In the genomic region with DNA sequence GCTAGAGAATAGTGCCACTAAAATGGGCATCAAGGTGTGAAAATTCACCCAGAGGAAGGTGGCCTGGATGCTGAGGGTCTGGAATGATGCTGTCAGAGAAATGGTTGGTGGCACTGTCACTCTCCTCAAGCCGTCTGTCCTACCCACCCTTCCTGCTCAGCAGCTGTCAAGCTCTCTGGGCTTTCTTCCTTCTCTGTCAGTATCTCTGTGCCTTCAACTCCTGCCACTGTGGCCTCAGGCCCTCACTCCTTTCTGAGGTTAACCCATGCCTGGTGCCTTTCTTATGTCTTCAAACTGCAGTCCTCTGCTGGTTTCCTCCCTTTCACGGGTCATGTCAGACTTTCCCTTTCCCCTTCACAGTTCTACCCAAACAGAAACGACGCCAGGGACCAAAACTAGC, we compare ENCODE assay signal across 22 cellular contexts. TPM values are rescaled to one million over a fixed set of nuclear protein-coding genes. Genes with fewer than 3 reads are reported as not detected.
DNase-seq lines count a peak whose midpoint lies in the region; ATAC-seq and TF ChIP-seq lines count a peak whose summit lies in the region.
"Had no signal": no experiment of that assay in that cellular context is flagged by ENCODE, and none has a peak within 500 bp of the region (broad histone marks: within the 10 kb centered on the region; RNA-seq: fewer than 3 reads in every experiment).

No MANE protein-coding gene starts in this region.

- peak overlapping the region; percentile 4; the same call in 1 of the 2 replicates for H3K4me3 ChIP-seq in OCI-LY3 (ENCODE audit: low read length)
- H3K4me3 ChIP-seq in right lobe of liver = no peak overlapping the region
- H3K4me3 ChIP-seq: esophagus muscularis mucosa, GM23338, Peyer's patch, thoracic aorta had no signal

- H4K20me1 ChIP-seq in OCI-LY3 (ENCODE audit: insufficient read depth, low read length) = no peaks in the 10 kb centered on the region

- H3K27me3 ChIP-seq in OCI-LY3 (ENCODE audit: low read depth, low read length) (peaks cover 4% of the 10 kb centered on the region; the same call in 1 of the 2 replicates), right lobe of liver (no peaks in the 10 kb centered on the region)

- H3K9me3 ChIP-seq in OCI-LY3 (ENCODE audit: insufficient read depth, low read length) = no peaks in the 10 kb centered on the region
- no peaks in the 10 kb centered on the region for H3K9me3 ChIP-seq in right lobe of liver
- H3K9me3 ChIP-seq: esophagus muscularis mucosa, Peyer's patch, thoracic aorta had no signal

- DNase-seq in T-helper 1 cell (no peak), right lobe of liver (no peak), kidney tubule cell (ENCODE audit: low spot score) (no peak)
- DNase-seq in effector CD8-positive, alpha-beta T cell (lab: John Stamatoyannopoulos, UW) = no peak
- DNase-seq: 8988T; activated gamma-delta T cell; glutamatergic neuron; mesendoderm; NCI-H2029; NCI-H69; Peyer's patch; right cardiac atrium; stimulated activated CD4-positive, alpha-beta T cell treated with anti-CD3 and anti-CD28 coated beads, Interleukin-1b, Interleukin-23, amount 100 ng/mL, for 48 hours had no signal

- intact Hi-C loops in right lobe of liver (cut with DNase I) = no loop called here

- H3K27ac Mint-ChIP-seq in T-helper 1 cell treated with Interleukin-12 subunit alpha and Interleukin-12 subunit beta and Interleukin-4 antibody, amounts not matched to agents 30 μg/mL and 1 μg/mL, for 36 hours = peak overlapping the region; percentile 1
- peak overlapping the region; percentile 69 for H3K27ac Mint-ChIP-seq in stimulated activated memory B cell treated with anti-CD40 and anti-IgM and Interleukin-4, amounts not matched to agents 10 μg/mL and 1 μg/mL and 100 μg/mL, for 72 hours
- H3K27ac Mint-ChIP-seq: dendritic cell treated with granulocyte-macrophage colony-stimulating factor and Interleukin-4, amounts not matched to agents 40 ng/mL and 50 ng/mL, for 4 days; GM23338 had no signal

- H3K9ac ChIP-seq in OCI-LY3 (ENCODE audit: low read length) = peak overlapping the region; percentile 52

- H3K4me2 ChIP-seq in OCI-LY3 (ENCODE audit: low read length) = peak overlapping the region; percentile 54
- H3K4me2 ChIP-seq: GM23338 had no signal

- H3K27ac ChIP-seq in OCI-LY3 (ENCODE audit: low read length) (peak overlapping the region; percentile 88), right lobe of liver (no peak overlapping the region)
- H3K27ac ChIP-seq: esophagus muscularis mucosa, Peyer's patch, thoracic aorta had no signal

- H3K4me1 ChIP-seq in OCI-LY3 (ENCODE audit: low read length) = peaks cover 52% of the 10 kb centered on the region
- H3K4me1 ChIP-seq in right lobe of liver = peaks cover 0 to 39% (median 5%) of the 10 kb centered on the region in 4 donors

- no peaks in the 10 kb centered on the region for H3K9me3 Mint-ChIP-seq in T-helper 1 cell treated with Interleukin-12 subunit alpha and Interleukin-12 subunit beta and Interleukin-4 antibody, amounts not matched to agents 30 μg/mL and 1 μg/mL, for 36 hours
- H3K9me3 Mint-ChIP-seq in stimulated activated memory B cell treated with anti-CD40 and anti-IgM and Interleukin-4, amounts not matched to agents 10 μg/mL and 1 μg/mL and 100 μg/mL, for 72 hours = no peaks in the 10 kb centered on the region
- H3K9me3 Mint-ChIP-seq: CD4-positive, CD25-positive, alpha-beta regulatory T cell; dendritic cell treated with granulocyte-macrophage colony-stimulating factor and Interleukin-4, amounts not matched to agents 40 ng/mL and 50 ng/mL, for 4 days had no signal

- no peak for TF ChIP-seq CTCF in OCI-LY3 (IDR thresholded peaks at IDR 0.05; ENCODE audit: low read depth, low read length)
- TF ChIP-seq CTCF in right lobe of liver (IDR thresholded peaks at IDR 0.05) = no peak

- H3K4me3 Mint-ChIP-seq in T-helper 1 cell treated with Interleukin-12 subunit alpha and Interleukin-12 subunit beta and Interleukin-4 antibody, amounts not matched to agents 30 μg/mL and 1 μg/mL, for 36 hours = no peak overlapping the region
- H3K4me3 Mint-ChIP-seq in stimulated activated memory B cell treated with anti-CD40 and anti-IgM and Interleukin-4, amounts not matched to agents 10 μg/mL and 1 μg/mL and 100 μg/mL, for 72 hours = no peak overlapping the region
- H3K4me3 Mint-ChIP-seq: CD4-positive, CD25-positive, alpha-beta regulatory T cell; dendritic cell treated with granulocyte-macrophage colony-stimulating factor and Interleukin-4, amounts not matched to agents 40 ng/mL and 50 ng/mL, for 4 days; GM23338 had no signal

- H2AFZ ChIP-seq in OCI-LY3 (ENCODE audit: low read depth, low read length) = peak overlapping the region; percentile 58
- H2AFZ ChIP-seq: GM23338 had no signal

- H3K36me3 ChIP-seq in OCI-LY3 (replicated peaks; ENCODE audit: low read depth, low read length) (no peaks in the 10 kb centered on the region), right lobe of liver (no peaks in the 10 kb centered on the region)
- H3K36me3 ChIP-seq: esophagus muscularis mucosa, Peyer's patch, thoracic aorta had no signal

- H3K4me1 Mint-ChIP-seq in T-helper 1 cell treated with Interleukin-12 subunit alpha and Interleukin-12 subunit beta and Interleukin-4 antibody, amounts not matched to agents 30 μg/mL and 1 μg/mL, for 36 hours (ENCODE audit: low read depth) = peaks cover 29% of the 10 kb centered on the region
- peaks cover 53% of the 10 kb centered on the region for H3K4me1 Mint-ChIP-seq in stimulated activated memory B cell treated with anti-CD40 and anti-IgM and Interleukin-4, amounts not matched to agents 10 μg/mL and 1 μg/mL and 100 μg/mL, for 72 hours

- no peaks in the 10 kb centered on the region for H3K36me3 Mint-ChIP-seq in T-helper 1 cell treated with Interleukin-12 subunit alpha and Interleukin-12 subunit beta and Interleukin-4 antibody, amounts not matched to agents 30 μg/mL and 1 μg/mL, for 36 hours (ENCODE audit: low read depth)
- peaks cover 4% of the 10 kb centered on the region for H3K36me3 Mint-ChIP-seq in stimulated activated memory B cell treated with anti-CD40 and anti-IgM and Interleukin-4, amounts not matched to agents 10 μg/mL and 1 μg/mL and 100 μg/mL, for 72 hours
- H3K36me3 Mint-ChIP-seq: CD4-positive, CD25-positive, alpha-beta regulatory T cell had no signal

- no peak for TF ChIP-seq POLR2A in right lobe of liver (IDR thresholded peaks at IDR 0.05)

- no peaks in the 10 kb centered on the region for H3K79me2 ChIP-seq in OCI-LY3 (ENCODE audit: low read length)

- peaks cover 37% of the 10 kb centered on the region for H3K27me3 Mint-ChIP-seq in T-helper 1 cell treated with Interleukin-12 subunit alpha and Interleukin-12 subunit beta and Interleukin-4 antibody, amounts not matched to agents 30 μg/mL and 1 μg/mL, for 36 hours (ENCODE audit: low read depth)
- peaks cover 20% of the 10 kb centered on the region for H3K27me3 Mint-ChIP-seq in stimulated activated memory B cell treated with anti-CD40 and anti-IgM and Interleukin-4, amounts not matched to agents 10 μg/mL and 1 μg/mL and 100 μg/mL, for 72 hours

- no CpG with 5 or more reads among the region's 4 CpGs for WGBS in right lobe of liver (ENCODE audit: insufficient coverage, low coverage, low lambda C conversion rate, missing lambda C conversion rate)

- ATAC-seq in GM21381 (IDR thresholded peaks at IDR 0.05; ENCODE audit: unreplicated experiment) = peak; percentile 55
- ATAC-seq in stimulated activated memory B cell treated with anti-CD40 and anti-IgM and Interleukin-4, amounts not matched to agents 10 μg/mL and 1 μg/mL and 100 μg/mL, for 72 hours = peak; percentile 50
- ATAC-seq in right lobe of liver = no peak
- ATAC-seq: GM23338, right cardiac atrium had no signal

RNA-seq across cellular contexts. Expression of a gene that starts 4.4 kb away (rescaled TPM):
- 10 to 100 TPM in 1 of 6 experiments, 1 to 10 TPM in 5; 5.8 to 10.2 (median 7.1) TPM for total RNA-seq in right lobe of liver

Comparison
In these comparisons a context has a peak if more than half of its experiments do, and no peak if none do; other contexts are left out.
1. ATAC-seq: peak in GM21381 (single experiment) and stimulated activated memory B cell treated with anti-CD40 and anti-IgM and Interleukin-4, amounts not matched to agents 10 μg/mL and 1 μg/mL and 100 μg/mL, for 72 hours (single experiment); none in right lobe of liver (0 of 4).